ENCODE assay signal across 30 cellular contexts in the genomic region with DNA sequence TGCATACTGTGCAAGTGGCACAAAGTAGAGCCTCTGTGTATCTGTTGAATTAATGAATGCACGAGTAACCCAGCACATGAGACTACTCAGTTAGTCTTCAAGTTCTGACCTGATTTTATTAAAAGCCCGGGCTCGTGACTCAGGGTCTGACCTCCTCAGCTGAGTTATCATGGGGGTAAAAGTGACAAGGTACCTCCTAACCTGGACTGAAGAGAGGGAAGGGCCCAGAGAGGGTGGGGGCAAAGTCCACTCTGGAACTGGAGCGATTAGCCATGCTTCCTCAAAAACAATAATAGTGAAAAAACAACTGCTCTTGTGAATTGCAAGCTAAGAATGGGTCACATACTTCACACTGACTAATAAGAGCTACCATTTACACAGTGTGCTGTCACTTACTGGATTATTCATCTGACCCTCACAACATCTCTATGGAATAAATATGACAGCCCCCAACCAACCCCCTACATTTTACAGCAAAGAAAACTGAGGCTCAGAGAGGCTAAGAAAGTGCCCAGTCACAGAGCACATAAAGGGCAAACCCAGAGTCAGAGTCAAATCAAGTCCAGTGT. TPM values are rescaled to one million over a fixed set of nuclear protein-coding genes. Genes with fewer than 3 reads are reported as not detected.
A peak's percentile ranks its signal among the peaks of the same experiment; 100 is the strongest.
DNase-seq lines count a peak whose midpoint lies in the region; ATAC-seq, FAIRE-seq and TF ChIP-seq lines count a peak whose summit lies in the region.
"Had no signal": no experiment of that assay in that cellular context is flagged by ENCODE, and none has a peak within 500 bp of the region (broad histone marks: within the 10 kb centered on the region; RNA-seq: fewer than 3 reads in every experiment).

No MANE protein-coding gene starts in this region.

- TF ChIP-seq POLR2A in HepG2 (IDR thresholded peaks at IDR 0.05; ENCODE audit: insufficient read depth in 1 of 2, low read depth in 2 of 2, low read length in 2 of 2) (no peak), right lobe of liver (IDR thresholded peaks at IDR 0.05) (no peak), tibial nerve (IDR thresholded peaks at IDR 0.05) (no peak)

- H3K36me3 Mint-ChIP-seq in T-cell, result peaks cover 3% of the 10 kb centered on the region
- H3K36me3 Mint-ChIP-seq: naive B cell; stimulated activated naive B cell treated with anti-CD40 and anti-IgM and Interleukin-4, amounts not matched to agents 10 μg/mL and 1 μg/mL and 100 μg/mL, for 72 hours had no signal

- H3K9me3 ChIP-seq in HepG2 (ENCODE audit: low read length) (no peaks in the 10 kb centered on the region), right lobe of liver (no peaks in the 10 kb centered on the region), small intestine (ENCODE audit: control insufficient read depth, low read depth) (no peaks in the 10 kb centered on the region), tibial nerve (no peaks in the 10 kb centered on the region)
- H3K9me3 ChIP-seq: adrenal gland, prostate gland, upper lobe of left lung had no signal

- peak; percentile 32 for DNase-seq in HepG2 (ENCODE audit: low spot score)
- no peak for DNase-seq in right lobe of liver
- no peak for DNase-seq in T-cell
- DNase-seq in foreskin keratinocyte, result peak in 1 of 2 donors; percentile 39
- peak; percentile 88 for DNase-seq in small intestine
- no peak for DNase-seq in Ammon's horn (ENCODE audit: low spot score)
- no peak for DNase-seq in tibial nerve (ENCODE audit: low spot score in 2 of 2)
- DNase-seq in glomerular visceral epithelial cell (ENCODE audit: extremely low spot score), result no peak
- DNase-seq: activated CD4-positive, alpha-beta T cell treated with anti-CD3 and anti-CD28 coated beads for 4 hours; activated naive CD4-positive, alpha-beta T cell; activated T-cell treated with anti-CD3 and anti-CD28 coated beads, Interleukin-2, amount 50 U/mL, for 4 hours; HFFc6; naive B cell; NCI-H1048; NCI-H1694; occipital lobe; SHP77 treated with DMSO at 0.1 percent for 48 hours; stimulated activated CD4-positive, alpha-beta T cell treated with anti-CD3 and anti-CD28 coated beads, Interleukin-15, amount 100 ng/mL, for 24 hours; stimulated activated naive B cell treated with anti-CD40 and anti-IgM and Interleukin-4, amounts not matched to agents 10 μg/mL and 1 μg/mL and 100 μg/mL, for 72 hours; substantia nigra had no signal

- H3K4me1 ChIP-seq in HepG2 (ENCODE audit: insufficient read depth, low read length) (peaks cover 8% of the 10 kb centered on the region), right lobe of liver (peaks cover 0 to 8% (median 0%) of the 10 kb centered on the region in 4 donors), foreskin keratinocyte (peaks cover 6% of the 10 kb centered on the region), small intestine (ENCODE audit: control insufficient read depth in 2 of 2, insufficient read depth in 1 of 2, low read depth in 1 of 2, low read length in 1 of 2) (peaks cover 8 to 18% of the 10 kb centered on the region in 2 donors), tibial nerve (peaks cover 0 to 23% (median 17%) of the 10 kb centered on the region in 4 donors)
- H3K4me1 ChIP-seq: prostate gland had no signal

- CTCF ChIA-PET in HepG2 (lab: Yijun Ruan, JAX; ENCODE audit: low intra/inter-chr PET ratio, low total read pairs), result no interaction called here
- CTCF ChIA-PET in T-cell (lab: Charles Lee), result interaction anchor here in 1 of 2 donors (0.5 to 1.2 kb wide), 3 partner anchors 22 to 50 kb away, joined by 3 read pairs; no protein-coding TSS in a partner anchor

- TF ChIP-seq CTCF in HepG2 (CRISPR knock-in tag; IDR thresholded peaks at IDR 0.05) (no peak), right lobe of liver (IDR thresholded peaks at IDR 0.05) (no peak), foreskin keratinocyte (conservative IDR thresholded peaks at IDR 0.05) (no peak), tibial nerve (IDR thresholded peaks at IDR 0.05) (no peak)

- intact Hi-C loops in HepG2 (cut with micrococcal nuclease; ENCODE audit: unreplicated experiment), result no loop called here
- intact Hi-C loops in right lobe of liver (cut with DNase I), result no loop called here

- no peak for TF ChIP-seq RAD21 in HepG2 (CRISPR knock-in tag; IDR thresholded peaks at IDR 0.05)

- peak overlapping the region in 1 of 3 donors; percentile 3 for H3K4me3 Mint-ChIP-seq in T-cell
- H3K4me3 Mint-ChIP-seq: GM23338; HFFc6; naive B cell; stimulated activated naive B cell treated with anti-CD40 and anti-IgM and Interleukin-4, amounts not matched to agents 10 μg/mL and 1 μg/mL and 100 μg/mL, for 72 hours; T-helper 2 cell treated with Interferon-gamma antibody and Interleukin-4, amounts not matched to agents 5 μg/mL and 100 μg/mL, for 36 hours had no signal

- H3K9ac ChIP-seq in HepG2 (ENCODE audit: insufficient read depth, low read depth, low read length), result no peak overlapping the region

- H3K27me3 ChIP-seq in HepG2 (ENCODE audit: control insufficient read depth in 1 of 2, insufficient read depth in 2 of 2, low read length in 2 of 2), result no peaks in the 10 kb centered on the region; a peak in 2 of 5 replicates
- no peaks in the 10 kb centered on the region for H3K27me3 ChIP-seq in right lobe of liver
- H3K27me3 ChIP-seq in foreskin keratinocyte, result no peaks in the 10 kb centered on the region
- no peaks in the 10 kb centered on the region for H3K27me3 ChIP-seq in small intestine (ENCODE audit: control insufficient read depth in 2 of 2, insufficient read depth in 2 of 2, low read length in 2 of 2)
- H3K27me3 ChIP-seq in tibial nerve, result no peaks in the 10 kb centered on the region
- H3K27me3 ChIP-seq: adrenal gland, upper lobe of left lung had no signal

- no peaks in the 10 kb centered on the region for H3K79me2 ChIP-seq in HepG2 (ENCODE audit: insufficient read depth, low read length)

- BruUV-seq in HepG2 (replicated peaks; lab: Mats Ljungman, UMichigan), result no TSS peak

- no peaks in the 10 kb centered on the region for H4K20me1 ChIP-seq in HepG2 (ENCODE audit: insufficient read depth, low read length)

- no peaks in the 10 kb centered on the region for H3K27me3 Mint-ChIP-seq in T-cell
- H3K27me3 Mint-ChIP-seq: naive B cell had no signal

- WGBS in HepG2 (ENCODE audit: low lambda C conversion rate), result 4% methylated on average over 4 of the region's 4 CpGs
- 46% methylated on average over 4 of the region's 4 CpGs for WGBS in right lobe of liver (ENCODE audit: insufficient coverage, low coverage, low lambda C conversion rate, missing lambda C conversion rate)
- 17 to 56% (median 38%) methylated on average over 4 of the region's 4 CpGs for WGBS in small intestine, 3 donors
- WGBS in tibial nerve, 2 donors, result 70 to 72% methylated on average over 4 of the region's 4 CpGs

- TF ChIP-seq EP300 in HepG2 (IDR thresholded peaks at IDR 0.05; ENCODE audit: low read depth in 2 of 2, low read length in 2 of 2), result no peak
- no peak for TF ChIP-seq EP300 in HepG2 (CRISPR knock-in tag; IDR thresholded peaks at IDR 0.05; ENCODE audit: borderline replicate concordance)
- no peak for TF ChIP-seq EP300 in tibial nerve (IDR thresholded peaks at IDR 0.05)

- H3K27ac ChIP-seq in HepG2 (ENCODE audit: extremely low read length, insufficient read depth, low read length) (no peak overlapping the region), right lobe of liver (no peak overlapping the region), foreskin keratinocyte (no peak overlapping the region), small intestine (ENCODE audit: low read depth in 1 of 2, low read length in 1 of 2) (no peak overlapping the region), tibial nerve (no peak overlapping the region)
- H3K27ac ChIP-seq: adrenal gland, C4-2B, prostate gland, upper lobe of left lung had no signal

- H3K9me3 Mint-ChIP-seq in T-cell, result no peaks in the 10 kb centered on the region
- H3K9me3 Mint-ChIP-seq: activated T-cell treated with anti-CD3 and anti-CD28 coated beads, Interleukin-2, amount 50 U/mL, for 4 hours; GM23338; HFFc6; T-helper 2 cell treated with Interferon-gamma antibody and Interleukin-4, amounts not matched to agents 5 μg/mL and 100 μg/mL, for 36 hours had no signal

- H3K4me3 ChIP-seq in HepG2 (replicated peaks in 1 of 3; ENCODE audit: insufficient read depth in 1 of 3, low read depth in 2 of 3, low read length in 3 of 3) (no peak overlapping the region), right lobe of liver (no peak overlapping the region), small intestine (ENCODE audit: low read depth in 1 of 2, low read length in 2 of 2) (no peak overlapping the region), tibial nerve (no peak overlapping the region)
- H3K4me3 ChIP-seq: adrenal gland, GM23338, prostate gland, upper lobe of left lung had no signal

- H3K36me3 ChIP-seq in HepG2 (replicated peaks in 1 of 2; ENCODE audit: control insufficient read depth in 1 of 2, insufficient read depth in 2 of 2, low read length in 2 of 2) (no peaks in the 10 kb centered on the region), right lobe of liver (no peaks in the 10 kb centered on the region), small intestine (ENCODE audit: control insufficient read depth in 2 of 2, insufficient read depth in 2 of 2, low read length in 2 of 2) (no peaks in the 10 kb centered on the region), tibial nerve (no peaks in the 10 kb centered on the region)
- H3K36me3 ChIP-seq: adrenal gland, prostate gland, upper lobe of left lung had no signal

- H3K27ac Mint-ChIP-seq in T-cell, result peak overlapping the region; percentile 59 to 70
- H3K27ac Mint-ChIP-seq: GM23338; HFFc6; naive B cell; stimulated activated naive B cell treated with anti-CD40 and anti-IgM and Interleukin-4, amounts not matched to agents 10 μg/mL and 1 μg/mL and 100 μg/mL, for 72 hours; T-helper 2 cell treated with Interferon-gamma antibody and Interleukin-4, amounts not matched to agents 5 μg/mL and 100 μg/mL, for 36 hours had no signal

- ATAC-seq in HepG2, result no peak; the same call in 2 of the 3 replicates
- no peak for ATAC-seq in right lobe of liver
- ATAC-seq in T-cell (replicated peaks in 1 of 4), result no peak
- ATAC-seq in foreskin keratinocyte, result peak; percentile 32
- ATAC-seq: GM23338; Panc1; stimulated activated naive B cell treated with anti-CD40 and anti-IgM and Interleukin-4, amounts not matched to agents 10 μg/mL and 1 μg/mL and 100 μg/mL, for 72 hours had no signal

- FAIRE-seq in HepG2 (lab: Jason Lieb, UNC) (no peak), small intestine (lab: Jason Lieb, UNC) (no peak)
- FAIRE-seq: D721Med, GM18507, islet of Langerhans had no signal

- H3K4me1 Mint-ChIP-seq in T-cell, result peaks cover 68 to 76% (median 75%) of the 10 kb centered on the region in 3 donors

- in situ Hi-C loops in HepG2 (cut with HindIII; ENCODE audit: extremely low pct_ligation_motif_present, low pct_unique_long_range_greater_than_20kb), result no loop called here

- POLR2A ChIA-PET in HepG2 (lab: Yijun Ruan, JAX), result no interaction called here
- POLR2A ChIA-PET in T-cell (lab: Charles Lee), result no interaction called here

- no peak overlapping the region for H2AFZ ChIP-seq in HepG2 (ENCODE audit: low read length)
- H2AFZ ChIP-seq: GM23338 had no signal

- H3K4me2 ChIP-seq in HepG2 (ENCODE audit: low read depth, low read length), result no peak overlapping the region
- H3K4me2 ChIP-seq: GM23338 had no signal

RNA-seq across cellular contexts. Expression of gene TRERF1, which starts 26.7 kb away (rescaled TPM):
- total RNA-seq in HepG2 (2016; rRNA removed; fragmentation: Illumina TruSeq; extraction: Trizol) (0.02 TPM in 1 of 2 replicates, not detected in the other), right lobe of liver (1 to 10 TPM in 1 of 6 experiments, under 1 TPM in 5; 0.29 to 1.2 (median 0.60) TPM), T-cell (10 to 100 TPM; 20.5 to 52.2 (median 25.6) TPM), foreskin keratinocyte (10.4 and 10.9 TPM in 2 replicates), tibial nerve (1 to 10 TPM; 4.2 to 7.2 (median 4.9) TPM)
- 0.09 TPM in 1 of 2 replicates, not detected in the other for total RNA-seq in HepG2 (2016; cell fraction: cytosol; rRNA removed; fragmentation: Illumina TruSeq; extraction: Trizol; ENCODE audit: low read depth)
- not detected in 2 replicates for total RNA-seq in HepG2 (2016; cell fraction: insoluble cytoplasmic fraction; rRNA removed; fragmentation: Illumina TruSeq; extraction: Trizol)
- total RNA-seq in HepG2 (2016; cell fraction: membrane; rRNA removed; fragmentation: Illumina TruSeq; extraction: Trizol), result 0.03 TPM in 1 of 2 replicates, not detected in the other
- total RNA-seq in HepG2 (2016; cell fraction: nucleus; rRNA removed; fragmentation: Illumina TruSeq; extraction: Trizol), result 0.09 TPM in 1 of 2 replicates, not detected in the other
- polyA plus RNA-seq in HepG2 (2011; rRNA removed) (0.03 TPM in 1 of 2 replicates, not detected in the other), foreskin keratinocyte (2.8 and 3.5 TPM in 2 replicates), small intestine (1 to 10 TPM in 2 of 3 donors, under 1 TPM in 1; 0.22 to 3.5 (median 1.1) TPM)
- 0.01 TPM in 1 of 2 replicates, not detected in the other for polyA plus RNA-seq in HepG2 (2011; cell fraction: cytosol; rRNA removed)
- polyA plus RNA-seq in HepG2 (2011; cell fraction: nucleus; rRNA removed), result 0.06 and 0.07 TPM in 2 replicates
- polyA plus RNA-seq in HepG2 (2012), result 0.05 and 0.07 TPM in 2 replicates
- not detected in 2 replicates for polyA plus RNA-seq in HepG2 (2016; cell fraction: cytosol; fragmentation: Illumina TruSeq; extraction: Trizol; ENCODE audit: low read depth)
- 0.08 TPM in 1 of 2 replicates, not detected in the other for polyA plus RNA-seq in HepG2 (2016; cell fraction: insoluble cytoplasmic fraction; fragmentation: Illumina TruSeq; extraction: Trizol; ENCODE audit: low read depth)
- polyA plus RNA-seq in HepG2 (2016; cell fraction: membrane; fragmentation: Illumina TruSeq; extraction: Trizol; ENCODE audit: low read depth), result not detected in 2 replicates
- 0.08 TPM in 1 of 2 replicates, not detected in the other for polyA plus RNA-seq in HepG2 (2016; cell fraction: nucleus; fragmentation: Illumina TruSeq; extraction: Trizol; ENCODE audit: insufficient read depth, low read depth)
- 0.16 and 3.9 TPM in 2 replicates for polyA minus RNA-seq in HepG2 (2011; rRNA and poly(A)+ RNA removed; ENCODE audit: low replicate concordance)
- polyA minus RNA-seq in HepG2 (2011; cell fraction: cytosol; rRNA and poly(A)+ RNA removed), result not detected in 2 replicates
- polyA minus RNA-seq in HepG2 (2011; cell fraction: nucleus; rRNA and poly(A)+ RNA removed), result 0.12 and 0.13 TPM in 2 replicates

Comparison
In these comparisons a context has a peak if more than half of its experiments do, and no peak if none do; other contexts are left out.
1. DNase-seq: peak in HepG2 (single experiment) and small intestine (single experiment); none in right lobe of liver (0 of 3), T-cell (0 of 34), Ammon's horn (single experiment), tibial nerve (0 of 2) and glomerular visceral epithelial cell (single experiment).